1 cellular context compared by ENCODE assay signal in genomic region chr16:24983521-24983920, GRCh38.
A peak's percentile ranks its signal among the peaks of the same experiment; 100 is the strongest.
TF ChIP-seq lines count a peak whose summit lies in the region.

No MANE protein-coding gene starts in this region.

TF ChIP-seq in endothelial cell of umbilical vein, 7 proteins besides CTCF, POLR2A, EP300 and RAD21:
- TF ChIP-seq JUN (IDR thresholded peaks at IDR 0.05; ENCODE audit: borderline replicate concordance, insufficient read depth, insufficient read length, low read depth) (peak; percentile 34), EZH2 (IDR thresholded peaks at IDR 0.05; ENCODE audit: borderline replicate concordance, low read depth, low read length, severe bottlenecking) (no peak)
TF ChIP-seq in endothelial cell of umbilical vein: peak in this region for 1.
